In the genomic region with DNA sequence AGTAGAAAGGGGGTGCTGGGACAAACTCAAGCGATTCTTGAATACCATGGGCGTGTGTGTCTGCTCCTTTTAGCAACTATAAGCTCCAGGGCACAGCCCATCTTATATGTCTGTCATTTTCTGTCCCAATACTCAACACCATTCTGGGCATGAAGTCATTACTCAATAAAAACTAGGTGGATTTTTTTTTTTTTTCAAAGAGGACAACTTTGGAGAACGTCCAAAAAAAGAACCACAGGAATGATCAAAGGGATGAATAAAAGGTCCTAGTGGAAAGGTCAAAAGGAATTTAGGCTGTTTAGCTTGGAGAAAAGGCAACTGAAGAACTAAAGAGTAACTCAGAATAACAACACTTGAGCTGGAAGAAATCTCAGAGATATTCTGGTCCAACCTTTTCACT, we compare ENCODE assay signal across 1 cellular context.
A peak's percentile ranks its signal among the peaks of the same experiment; 100 is the strongest.
TF ChIP-seq lines count a peak whose summit lies in the region.

No MANE protein-coding gene starts in this region.

TF ChIP-seq in HEK293, 187 proteins besides CTCF, POLR2A, EP300 and RAD21 (continued from another document and continues in another):
- TF ChIP-seq, protein P1, sequence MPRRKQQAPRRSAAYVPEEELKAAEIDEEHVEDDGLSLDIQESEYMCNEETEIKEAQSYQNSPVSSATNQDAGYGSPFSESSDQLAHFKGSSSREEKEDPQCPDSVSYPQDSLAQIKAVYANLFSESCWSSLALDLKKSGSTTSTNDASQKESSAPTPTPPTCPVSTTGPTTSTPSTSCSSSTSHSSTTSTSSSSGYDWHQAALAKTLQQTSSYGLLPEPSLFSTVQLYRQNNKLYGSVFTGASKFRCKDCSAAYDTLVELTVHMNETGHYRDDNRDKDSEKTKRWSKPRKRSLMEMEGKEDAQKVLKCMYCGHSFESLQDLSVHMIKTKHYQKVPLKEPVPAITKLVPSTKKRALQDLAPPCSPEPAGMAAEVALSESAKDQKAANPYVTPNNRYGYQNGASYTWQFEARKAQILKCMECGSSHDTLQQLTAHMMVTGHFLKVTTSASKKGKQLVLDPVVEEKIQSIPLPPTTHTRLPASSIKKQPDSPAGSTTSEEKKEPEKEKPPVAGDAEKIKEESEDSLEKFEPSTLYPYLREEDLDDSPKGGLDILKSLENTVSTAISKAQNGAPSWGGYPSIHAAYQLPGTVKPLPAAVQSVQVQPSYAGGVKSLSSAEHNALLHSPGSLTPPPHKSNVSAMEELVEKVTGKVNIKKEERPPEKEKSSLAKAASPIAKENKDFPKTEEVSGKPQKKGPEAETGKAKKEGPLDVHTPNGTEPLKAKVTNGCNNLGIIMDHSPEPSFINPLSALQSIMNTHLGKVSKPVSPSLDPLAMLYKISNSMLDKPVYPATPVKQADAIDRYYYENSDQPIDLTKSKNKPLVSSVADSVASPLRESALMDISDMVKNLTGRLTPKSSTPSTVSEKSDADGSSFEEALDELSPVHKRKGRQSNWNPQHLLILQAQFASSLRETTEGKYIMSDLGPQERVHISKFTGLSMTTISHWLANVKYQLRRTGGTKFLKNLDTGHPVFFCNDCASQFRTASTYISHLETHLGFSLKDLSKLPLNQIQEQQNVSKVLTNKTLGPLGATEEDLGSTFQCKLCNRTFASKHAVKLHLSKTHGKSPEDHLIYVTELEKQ (tag by site-specific recombination; IDR thresholded peaks at IDR 0.05; ENCODE audit: borderline replicate concordance) = no peak
- TF ChIP-seq ZNF560 (tag by site-specific recombination; IDR thresholded peaks at IDR 0.05; ENCODE audit: borderline replicate concordance) (no peak), BCL11A (tag by site-specific recombination; IDR thresholded peaks at IDR 0.05; ENCODE audit: low read depth) (0 out of 2 replicates have a peak, but pooled peaks have one; percentile 38), ZNF416 (tag by site-specific recombination; IDR thresholded peaks at IDR 0.05) (no peak), SP2 (tag by site-specific recombination; IDR thresholded peaks at IDR 0.05) (no peak), ZNF341 (tag by site-specific recombination; IDR thresholded peaks at IDR 0.05; ENCODE audit: low read depth) (no peak), KLF9 (tag by site-specific recombination; IDR thresholded peaks at IDR 0.05; ENCODE audit: low read depth) (no peak), BCL6B (tag by site-specific recombination; IDR thresholded peaks at IDR 0.05) (no peak), TRIM28 (IDR thresholded peaks at IDR 0.05; ENCODE audit: borderline replicate concordance, low read length) (no peak), ZNF302 (tag by site-specific recombination; IDR thresholded peaks at IDR 0.05; ENCODE audit: low read depth) (no peak), ZBTB21 (tag by site-specific recombination; IDR thresholded peaks at IDR 0.05) (no peak), ZNF488 (tag by site-specific recombination; IDR thresholded peaks at IDR 0.05) (no peak), ZNF214 (tag by site-specific recombination; IDR thresholded peaks at IDR 0.05; ENCODE audit: borderline replicate concordance) (no peak), GLIS1 (tag by site-specific recombination; IDR thresholded peaks at IDR 0.05) (no peak), ZNF610 (tag by site-specific recombination; IDR thresholded peaks at IDR 0.05; ENCODE audit: borderline replicate concordance) (no peak), ZEB2 (tag by site-specific recombination; IDR thresholded peaks at IDR 0.05) (0 out of 2 replicates have a peak, but pooled peaks have one; percentile 24), ZNF26 (tag by site-specific recombination; IDR thresholded peaks at IDR 0.05) (no peak), ZNF112 (tag by site-specific recombination; IDR thresholded peaks at IDR 0.05) (no peak), MZF1 (tag by site-specific recombination; IDR thresholded peaks at IDR 0.05; ENCODE audit: borderline replicate concordance) (no peak), PBX3 (CRISPR knock-in tag; IDR thresholded peaks at IDR 0.05) (no peak), PRDM10 (tag by site-specific recombination; IDR thresholded peaks at IDR 0.05) (0 out of 2 replicates have a peak, but pooled peaks have one; percentile 22), ZNF274 (IDR thresholded peaks at IDR 0.05; ENCODE audit: low read length) (no peak), ZNF274 (tag by site-specific recombination; IDR thresholded peaks at IDR 0.05; ENCODE audit: borderline replicate concordance) (no peak), ZNF629 (tag by site-specific recombination; IDR thresholded peaks at IDR 0.05) (peak; percentile 45; the same call in 1 of the 2 replicates)
- TF ChIP-seq, protein P2, sequence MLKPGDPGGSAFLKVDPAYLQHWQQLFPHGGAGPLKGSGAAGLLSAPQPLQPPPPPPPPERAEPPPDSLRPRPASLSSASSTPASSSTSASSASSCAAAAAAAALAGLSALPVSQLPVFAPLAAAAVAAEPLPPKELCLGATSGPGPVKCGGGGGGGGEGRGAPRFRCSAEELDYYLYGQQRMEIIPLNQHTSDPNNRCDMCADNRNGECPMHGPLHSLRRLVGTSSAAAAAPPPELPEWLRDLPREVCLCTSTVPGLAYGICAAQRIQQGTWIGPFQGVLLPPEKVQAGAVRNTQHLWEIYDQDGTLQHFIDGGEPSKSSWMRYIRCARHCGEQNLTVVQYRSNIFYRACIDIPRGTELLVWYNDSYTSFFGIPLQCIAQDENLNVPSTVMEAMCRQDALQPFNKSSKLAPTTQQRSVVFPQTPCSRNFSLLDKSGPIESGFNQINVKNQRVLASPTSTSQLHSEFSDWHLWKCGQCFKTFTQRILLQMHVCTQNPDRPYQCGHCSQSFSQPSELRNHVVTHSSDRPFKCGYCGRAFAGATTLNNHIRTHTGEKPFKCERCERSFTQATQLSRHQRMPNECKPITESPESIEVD (tag by site-specific recombination; IDR thresholded peaks at IDR 0.05) = peak; percentile 91
- TF ChIP-seq, protein P3, sequence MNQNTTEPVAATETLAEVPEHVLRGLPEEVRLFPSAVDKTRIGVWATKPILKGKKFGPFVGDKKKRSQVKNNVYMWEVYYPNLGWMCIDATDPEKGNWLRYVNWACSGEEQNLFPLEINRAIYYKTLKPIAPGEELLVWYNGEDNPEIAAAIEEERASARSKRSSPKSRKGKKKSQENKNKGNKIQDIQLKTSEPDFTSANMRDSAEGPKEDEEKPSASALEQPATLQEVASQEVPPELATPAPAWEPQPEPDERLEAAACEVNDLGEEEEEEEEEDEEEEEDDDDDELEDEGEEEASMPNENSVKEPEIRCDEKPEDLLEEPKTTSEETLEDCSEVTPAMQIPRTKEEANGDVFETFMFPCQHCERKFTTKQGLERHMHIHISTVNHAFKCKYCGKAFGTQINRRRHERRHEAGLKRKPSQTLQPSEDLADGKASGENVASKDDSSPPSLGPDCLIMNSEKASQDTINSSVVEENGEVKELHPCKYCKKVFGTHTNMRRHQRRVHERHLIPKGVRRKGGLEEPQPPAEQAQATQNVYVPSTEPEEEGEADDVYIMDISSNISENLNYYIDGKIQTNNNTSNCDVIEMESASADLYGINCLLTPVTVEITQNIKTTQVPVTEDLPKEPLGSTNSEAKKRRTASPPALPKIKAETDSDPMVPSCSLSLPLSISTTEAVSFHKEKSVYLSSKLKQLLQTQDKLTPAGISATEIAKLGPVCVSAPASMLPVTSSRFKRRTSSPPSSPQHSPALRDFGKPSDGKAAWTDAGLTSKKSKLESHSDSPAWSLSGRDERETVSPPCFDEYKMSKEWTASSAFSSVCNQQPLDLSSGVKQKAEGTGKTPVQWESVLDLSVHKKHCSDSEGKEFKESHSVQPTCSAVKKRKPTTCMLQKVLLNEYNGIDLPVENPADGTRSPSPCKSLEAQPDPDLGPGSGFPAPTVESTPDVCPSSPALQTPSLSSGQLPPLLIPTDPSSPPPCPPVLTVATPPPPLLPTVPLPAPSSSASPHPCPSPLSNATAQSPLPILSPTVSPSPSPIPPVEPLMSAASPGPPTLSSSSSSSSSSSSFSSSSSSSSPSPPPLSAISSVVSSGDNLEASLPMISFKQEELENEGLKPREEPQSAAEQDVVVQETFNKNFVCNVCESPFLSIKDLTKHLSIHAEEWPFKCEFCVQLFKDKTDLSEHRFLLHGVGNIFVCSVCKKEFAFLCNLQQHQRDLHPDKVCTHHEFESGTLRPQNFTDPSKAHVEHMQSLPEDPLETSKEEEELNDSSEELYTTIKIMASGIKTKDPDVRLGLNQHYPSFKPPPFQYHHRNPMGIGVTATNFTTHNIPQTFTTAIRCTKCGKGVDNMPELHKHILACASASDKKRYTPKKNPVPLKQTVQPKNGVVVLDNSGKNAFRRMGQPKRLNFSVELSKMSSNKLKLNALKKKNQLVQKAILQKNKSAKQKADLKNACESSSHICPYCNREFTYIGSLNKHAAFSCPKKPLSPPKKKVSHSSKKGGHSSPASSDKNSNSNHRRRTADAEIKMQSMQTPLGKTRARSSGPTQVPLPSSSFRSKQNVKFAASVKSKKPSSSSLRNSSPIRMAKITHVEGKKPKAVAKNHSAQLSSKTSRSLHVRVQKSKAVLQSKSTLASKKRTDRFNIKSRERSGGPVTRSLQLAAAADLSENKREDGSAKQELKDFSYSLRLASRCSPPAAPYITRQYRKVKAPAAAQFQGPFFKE (tag by site-specific recombination; IDR thresholded peaks at IDR 0.05; ENCODE audit: borderline replicate concordance) = no peak
- TF ChIP-seq, protein P4, sequence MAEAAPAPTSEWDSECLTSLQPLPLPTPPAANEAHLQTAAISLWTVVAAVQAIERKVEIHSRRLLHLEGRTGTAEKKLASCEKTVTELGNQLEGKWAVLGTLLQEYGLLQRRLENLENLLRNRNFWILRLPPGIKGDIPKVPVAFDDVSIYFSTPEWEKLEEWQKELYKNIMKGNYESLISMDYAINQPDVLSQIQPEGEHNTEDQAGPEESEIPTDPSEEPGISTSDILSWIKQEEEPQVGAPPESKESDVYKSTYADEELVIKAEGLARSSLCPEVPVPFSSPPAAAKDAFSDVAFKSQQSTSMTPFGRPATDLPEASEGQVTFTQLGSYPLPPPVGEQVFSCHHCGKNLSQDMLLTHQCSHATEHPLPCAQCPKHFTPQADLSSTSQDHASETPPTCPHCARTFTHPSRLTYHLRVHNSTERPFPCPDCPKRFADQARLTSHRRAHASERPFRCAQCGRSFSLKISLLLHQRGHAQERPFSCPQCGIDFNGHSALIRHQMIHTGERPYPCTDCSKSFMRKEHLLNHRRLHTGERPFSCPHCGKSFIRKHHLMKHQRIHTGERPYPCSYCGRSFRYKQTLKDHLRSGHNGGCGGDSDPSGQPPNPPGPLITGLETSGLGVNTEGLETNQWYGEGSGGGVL (tag by site-specific recombination; IDR thresholded peaks at IDR 0.05) = no peak
